1 cellular context compared by ENCODE assay signal in the genomic region with DNA sequence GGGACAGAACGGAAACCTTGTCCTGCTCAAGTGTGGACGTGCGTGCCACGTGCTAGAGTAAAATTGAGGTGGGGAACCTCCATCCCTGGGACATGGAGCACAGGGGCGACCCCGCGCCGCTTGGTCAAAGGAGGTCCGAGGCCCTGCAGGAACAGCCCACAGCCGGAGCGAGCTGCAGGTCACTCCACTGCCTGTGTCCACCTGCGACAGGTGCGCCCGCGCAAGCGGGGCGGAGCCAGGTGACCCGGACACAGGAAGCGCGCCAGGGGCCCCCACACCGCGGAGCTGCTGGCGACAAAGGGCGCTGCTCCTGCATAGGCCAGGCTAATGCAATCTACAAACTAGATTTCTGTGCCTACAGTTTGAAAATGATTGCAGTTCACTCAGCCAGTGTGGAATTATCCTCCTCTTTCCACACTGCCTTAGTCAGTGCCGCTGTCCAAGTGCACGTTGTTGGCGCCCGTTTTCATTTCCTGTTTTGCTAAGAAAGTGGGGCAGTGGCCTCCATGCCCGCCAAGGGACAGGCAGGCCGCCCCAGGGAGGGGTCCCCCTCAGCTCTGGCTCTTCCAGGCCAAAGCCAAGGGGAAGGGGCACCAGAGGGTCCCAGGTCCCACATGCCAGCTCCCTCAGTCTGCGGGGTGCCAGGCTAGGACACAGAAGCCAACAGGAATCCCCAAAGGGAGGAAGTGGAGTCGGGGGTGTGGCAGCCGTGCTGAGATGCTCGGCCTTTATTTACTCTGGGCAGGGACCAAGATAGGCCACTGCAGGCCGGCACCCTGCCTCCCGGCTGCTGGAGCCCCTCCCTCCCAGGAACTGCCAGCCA.
A peak's percentile ranks its signal among the peaks of the same experiment; 100 is the strongest.
TF ChIP-seq lines count a peak whose summit lies in the region.

No MANE protein-coding gene starts in this region.

TF ChIP-seq in K562, 482 proteins besides CTCF, POLR2A, EP300 and RAD21 (continued from another document and continues in another):
- TF ChIP-seq, protein P1, sequence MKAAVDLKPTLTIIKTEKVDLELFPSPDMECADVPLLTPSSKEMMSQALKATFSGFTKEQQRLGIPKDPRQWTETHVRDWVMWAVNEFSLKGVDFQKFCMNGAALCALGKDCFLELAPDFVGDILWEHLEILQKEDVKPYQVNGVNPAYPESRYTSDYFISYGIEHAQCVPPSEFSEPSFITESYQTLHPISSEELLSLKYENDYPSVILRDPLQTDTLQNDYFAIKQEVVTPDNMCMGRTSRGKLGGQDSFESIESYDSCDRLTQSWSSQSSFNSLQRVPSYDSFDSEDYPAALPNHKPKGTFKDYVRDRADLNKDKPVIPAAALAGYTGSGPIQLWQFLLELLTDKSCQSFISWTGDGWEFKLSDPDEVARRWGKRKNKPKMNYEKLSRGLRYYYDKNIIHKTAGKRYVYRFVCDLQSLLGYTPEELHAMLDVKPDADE (conservative IDR thresholded peaks at IDR 0.05; ENCODE audit: control insufficient read depth, low read depth, low read length): 0 out of 2 replicates have a peak, but pooled peaks have one; percentile 26
- TF ChIP-seq, protein P2, sequence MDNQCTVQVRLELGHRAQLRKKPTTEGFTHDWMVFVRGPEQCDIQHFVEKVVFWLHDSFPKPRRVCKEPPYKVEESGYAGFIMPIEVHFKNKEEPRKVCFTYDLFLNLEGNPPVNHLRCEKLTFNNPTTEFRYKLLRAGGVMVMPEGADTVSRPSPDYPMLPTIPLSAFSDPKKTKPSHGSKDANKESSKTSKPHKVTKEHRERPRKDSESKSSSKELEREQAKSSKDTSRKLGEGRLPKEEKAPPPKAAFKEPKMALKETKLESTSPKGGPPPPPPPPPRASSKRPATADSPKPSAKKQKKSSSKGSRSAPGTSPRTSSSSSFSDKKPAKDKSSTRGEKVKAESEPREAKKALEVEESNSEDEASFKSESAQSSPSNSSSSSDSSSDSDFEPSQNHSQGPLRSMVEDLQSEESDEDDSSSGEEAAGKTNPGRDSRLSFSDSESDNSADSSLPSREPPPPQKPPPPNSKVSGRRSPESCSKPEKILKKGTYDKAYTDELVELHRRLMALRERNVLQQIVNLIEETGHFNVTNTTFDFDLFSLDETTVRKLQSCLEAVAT (IDR thresholded peaks at IDR 0.05): no peak
- TF ChIP-seq, protein P3, sequence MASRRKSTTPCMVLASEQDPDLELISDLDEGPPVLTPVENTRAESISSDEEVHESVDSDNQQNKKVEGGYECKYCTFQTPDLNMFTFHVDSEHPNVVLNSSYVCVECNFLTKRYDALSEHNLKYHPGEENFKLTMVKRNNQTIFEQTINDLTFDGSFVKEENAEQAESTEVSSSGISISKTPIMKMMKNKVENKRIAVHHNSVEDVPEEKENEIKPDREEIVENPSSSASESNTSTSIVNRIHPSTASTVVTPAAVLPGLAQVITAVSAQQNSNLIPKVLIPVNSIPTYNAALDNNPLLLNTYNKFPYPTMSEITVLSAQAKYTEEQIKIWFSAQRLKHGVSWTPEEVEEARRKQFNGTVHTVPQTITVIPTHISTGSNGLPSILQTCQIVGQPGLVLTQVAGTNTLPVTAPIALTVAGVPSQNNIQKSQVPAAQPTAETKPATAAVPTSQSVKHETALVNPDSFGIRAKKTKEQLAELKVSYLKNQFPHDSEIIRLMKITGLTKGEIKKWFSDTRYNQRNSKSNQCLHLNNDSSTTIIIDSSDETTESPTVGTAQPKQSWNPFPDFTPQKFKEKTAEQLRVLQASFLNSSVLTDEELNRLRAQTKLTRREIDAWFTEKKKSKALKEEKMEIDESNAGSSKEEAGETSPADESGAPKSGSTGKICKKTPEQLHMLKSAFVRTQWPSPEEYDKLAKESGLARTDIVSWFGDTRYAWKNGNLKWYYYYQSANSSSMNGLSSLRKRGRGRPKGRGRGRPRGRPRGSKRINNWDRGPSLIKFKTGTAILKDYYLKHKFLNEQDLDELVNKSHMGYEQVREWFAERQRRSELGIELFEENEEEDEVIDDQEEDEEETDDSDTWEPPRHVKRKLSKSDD (conservative IDR thresholded peaks at IDR 0.05; ENCODE audit: low read length): no peak
- TF ChIP-seq, protein P4, sequence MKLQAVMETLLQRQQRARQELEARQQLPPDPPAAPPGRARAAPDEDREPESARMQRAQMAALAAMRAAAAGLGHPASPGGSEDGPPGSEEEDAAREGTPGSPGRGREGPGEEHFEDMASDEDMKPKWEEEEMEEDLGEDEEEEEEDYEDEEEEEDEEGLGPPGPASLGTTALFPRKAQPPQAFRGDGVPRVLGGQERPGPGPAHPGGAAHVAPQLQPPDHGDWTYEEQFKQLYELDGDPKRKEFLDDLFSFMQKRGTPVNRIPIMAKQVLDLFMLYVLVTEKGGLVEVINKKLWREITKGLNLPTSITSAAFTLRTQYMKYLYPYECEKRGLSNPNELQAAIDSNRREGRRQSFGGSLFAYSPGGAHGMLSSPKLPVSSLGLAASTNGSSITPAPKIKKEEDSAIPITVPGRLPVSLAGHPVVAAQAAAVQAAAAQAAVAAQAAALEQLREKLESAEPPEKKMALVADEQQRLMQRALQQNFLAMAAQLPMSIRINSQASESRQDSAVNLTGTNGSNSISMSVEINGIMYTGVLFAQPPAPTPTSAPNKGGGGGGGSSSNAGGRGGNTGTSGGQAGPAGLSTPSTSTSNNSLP (IDR thresholded peaks at IDR 0.05; ENCODE audit: borderline replicate concordance, low read depth, low read length): no peak
- TF ChIP-seq ZNF583 (CRISPR knock-in tag; IDR thresholded peaks at IDR 0.05) (no peak), ZNF79 (CRISPR knock-in tag; IDR thresholded peaks at IDR 0.05; ENCODE audit: low read depth) (no peak), NCOA6 (IDR thresholded peaks at IDR 0.05) (no peak), GABPA (tag; conservative IDR thresholded peaks at IDR 0.05; ENCODE audit: low read depth) (peak; percentile 45), L3MBTL2 (IDR thresholded peaks at IDR 0.05) (peak; percentile 92), KAT8 (IDR thresholded peaks at IDR 0.05; ENCODE audit: low read depth) (no peak), PHF8 (IDR thresholded peaks at IDR 0.05; ENCODE audit: borderline replicate concordance, low read length) (peak; percentile 5; the same call in 1 of the 2 replicates), RBM15 (IDR thresholded peaks at IDR 0.05; ENCODE audit: insufficient read depth, low read length) (no peak), CAMTA2 (CRISPR knock-in tag; conservative IDR thresholded peaks at IDR 0.05) (no peak), CC2D1A (IDR thresholded peaks at IDR 0.05) (no peak), MCM3 (IDR thresholded peaks at IDR 0.05) (no peak), CBX2 (IDR thresholded peaks at IDR 0.05; ENCODE audit: insufficient read depth, low read length, poor library complexity, severe bottlenecking) (no peak), ZNF76 (CRISPR knock-in tag; IDR thresholded peaks at IDR 0.05; ENCODE audit: borderline replicate concordance) (no peak), ZNF354B (CRISPR knock-in tag; IDR thresholded peaks at IDR 0.05) (no peak), HDAC3 (IDR thresholded peaks at IDR 0.05; ENCODE audit: borderline replicate concordance, partially characterized antibody) (no peak), ZKSCAN8 (CRISPR knock-in tag; IDR thresholded peaks at IDR 0.05) (no peak), GTF2A2 (tag; IDR thresholded peaks at IDR 0.05) (no peak), ZFX (CRISPR knock-in tag; IDR thresholded peaks at IDR 0.05) (0 out of 2 replicates have a peak, but pooled peaks have one; percentile 11), ZNF311 (CRISPR knock-in tag; IDR thresholded peaks at IDR 0.05) (no peak), KLF16 (IDR thresholded peaks at IDR 0.05) (no peak), NEUROD1 (IDR thresholded peaks at IDR 0.05; ENCODE audit: borderline replicate concordance, low read depth, low read length, partially characterized antibody) (no peak), SAFB2 (IDR thresholded peaks at IDR 0.05; ENCODE audit: borderline replicate concordance, low read depth, low read length, severe bottlenecking) (no peak)
- TF ChIP-seq, protein P5, sequence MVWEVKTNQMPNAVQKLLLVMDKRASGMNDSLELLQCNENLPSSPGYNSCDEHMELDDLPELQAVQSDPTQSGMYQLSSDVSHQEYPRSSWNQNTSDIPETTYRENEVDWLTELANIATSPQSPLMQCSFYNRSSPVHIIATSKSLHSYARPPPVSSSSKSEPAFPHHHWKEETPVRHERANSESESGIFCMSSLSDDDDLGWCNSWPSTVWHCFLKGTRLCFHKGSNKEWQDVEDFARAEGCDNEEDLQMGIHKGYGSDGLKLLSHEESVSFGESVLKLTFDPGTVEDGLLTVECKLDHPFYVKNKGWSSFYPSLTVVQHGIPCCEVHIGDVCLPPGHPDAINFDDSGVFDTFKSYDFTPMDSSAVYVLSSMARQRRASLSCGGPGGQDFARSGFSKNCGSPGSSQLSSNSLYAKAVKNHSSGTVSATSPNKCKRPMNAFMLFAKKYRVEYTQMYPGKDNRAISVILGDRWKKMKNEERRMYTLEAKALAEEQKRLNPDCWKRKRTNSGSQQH (CRISPR knock-in tag; IDR thresholded peaks at IDR 0.05): no peak
- TF ChIP-seq, protein P6, sequence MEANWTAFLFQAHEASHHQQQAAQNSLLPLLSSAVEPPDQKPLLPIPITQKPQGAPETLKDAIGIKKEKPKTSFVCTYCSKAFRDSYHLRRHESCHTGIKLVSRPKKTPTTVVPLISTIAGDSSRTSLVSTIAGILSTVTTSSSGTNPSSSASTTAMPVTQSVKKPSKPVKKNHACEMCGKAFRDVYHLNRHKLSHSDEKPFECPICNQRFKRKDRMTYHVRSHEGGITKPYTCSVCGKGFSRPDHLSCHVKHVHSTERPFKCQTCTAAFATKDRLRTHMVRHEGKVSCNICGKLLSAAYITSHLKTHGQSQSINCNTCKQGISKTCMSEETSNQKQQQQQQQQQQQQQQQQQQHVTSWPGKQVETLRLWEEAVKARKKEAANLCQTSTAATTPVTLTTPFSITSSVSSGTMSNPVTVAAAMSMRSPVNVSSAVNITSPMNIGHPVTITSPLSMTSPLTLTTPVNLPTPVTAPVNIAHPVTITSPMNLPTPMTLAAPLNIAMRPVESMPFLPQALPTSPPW (CRISPR knock-in tag; IDR thresholded peaks at IDR 0.05): peak; percentile 1; the same call in 1 of the 2 replicates
- TF ChIP-seq, protein P7, sequence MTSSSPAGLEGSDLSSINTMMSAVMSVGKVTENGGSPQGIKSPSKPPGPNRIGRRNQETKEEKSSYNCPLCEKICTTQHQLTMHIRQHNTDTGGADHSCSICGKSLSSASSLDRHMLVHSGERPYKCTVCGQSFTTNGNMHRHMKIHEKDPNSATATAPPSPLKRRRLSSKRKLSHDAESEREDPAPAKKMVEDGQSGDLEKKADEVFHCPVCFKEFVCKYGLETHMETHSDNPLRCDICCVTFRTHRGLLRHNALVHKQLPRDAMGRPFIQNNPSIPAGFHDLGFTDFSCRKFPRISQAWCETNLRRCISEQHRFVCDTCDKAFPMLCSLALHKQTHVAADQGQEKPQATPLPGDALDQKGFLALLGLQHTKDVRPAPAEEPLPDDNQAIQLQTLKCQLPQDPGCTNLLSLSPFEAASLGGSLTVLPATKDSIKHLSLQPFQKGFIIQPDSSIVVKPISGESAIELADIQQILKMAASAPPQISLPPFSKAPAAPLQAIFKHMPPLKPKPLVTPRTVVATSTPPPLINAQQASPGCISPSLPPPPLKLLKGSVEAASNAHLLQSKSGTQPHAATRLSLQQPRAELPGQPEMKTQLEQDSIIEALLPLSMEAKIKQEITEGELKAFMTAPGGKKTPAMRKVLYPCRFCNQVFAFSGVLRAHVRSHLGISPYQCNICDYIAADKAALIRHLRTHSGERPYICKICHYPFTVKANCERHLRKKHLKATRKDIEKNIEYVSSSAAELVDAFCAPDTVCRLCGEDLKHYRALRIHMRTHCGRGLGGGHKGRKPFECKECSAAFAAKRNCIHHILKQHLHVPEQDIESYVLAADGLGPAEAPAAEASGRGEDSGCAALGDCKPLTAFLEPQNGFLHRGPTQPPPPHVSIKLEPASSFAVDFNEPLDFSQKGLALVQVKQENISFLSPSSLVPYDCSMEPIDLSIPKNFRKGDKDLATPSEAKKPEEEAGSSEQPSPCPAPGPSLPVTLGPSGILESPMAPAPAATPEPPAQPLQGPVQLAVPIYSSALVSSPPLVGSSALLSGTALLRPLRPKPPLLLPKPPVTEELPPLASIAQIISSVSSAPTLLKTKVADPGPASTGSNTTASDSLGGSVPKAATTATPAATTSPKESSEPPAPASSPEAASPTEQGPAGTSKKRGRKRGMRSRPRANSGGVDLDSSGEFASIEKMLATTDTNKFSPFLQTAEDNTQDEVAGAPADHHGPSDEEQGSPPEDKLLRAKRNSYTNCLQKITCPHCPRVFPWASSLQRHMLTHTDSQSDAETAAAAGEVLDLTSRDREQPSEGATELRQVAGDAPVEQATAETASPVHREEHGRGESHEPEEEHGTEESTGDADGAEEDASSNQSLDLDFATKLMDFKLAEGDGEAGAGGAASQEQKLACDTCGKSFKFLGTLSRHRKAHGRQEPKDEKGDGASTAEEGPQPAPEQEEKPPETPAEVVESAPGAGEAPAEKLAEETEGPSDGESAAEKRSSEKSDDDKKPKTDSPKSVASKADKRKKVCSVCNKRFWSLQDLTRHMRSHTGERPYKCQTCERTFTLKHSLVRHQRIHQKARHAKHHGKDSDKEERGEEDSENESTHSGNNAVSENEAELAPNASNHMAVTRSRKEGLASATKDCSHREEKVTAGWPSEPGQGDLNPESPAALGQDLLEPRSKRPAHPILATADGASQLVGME (CRISPR knock-in tag; IDR thresholded peaks at IDR 0.05): peak; percentile 27; the same call in 1 of the 2 replicates
- TF ChIP-seq, protein P8, sequence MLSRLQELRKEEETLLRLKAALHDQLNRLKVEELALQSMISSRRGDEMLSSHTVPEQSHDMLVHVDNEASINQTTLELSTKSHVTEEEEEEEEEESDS (CRISPR knock-in tag; IDR thresholded peaks at IDR 0.05): no peak
- TF ChIP-seq, protein P9, sequence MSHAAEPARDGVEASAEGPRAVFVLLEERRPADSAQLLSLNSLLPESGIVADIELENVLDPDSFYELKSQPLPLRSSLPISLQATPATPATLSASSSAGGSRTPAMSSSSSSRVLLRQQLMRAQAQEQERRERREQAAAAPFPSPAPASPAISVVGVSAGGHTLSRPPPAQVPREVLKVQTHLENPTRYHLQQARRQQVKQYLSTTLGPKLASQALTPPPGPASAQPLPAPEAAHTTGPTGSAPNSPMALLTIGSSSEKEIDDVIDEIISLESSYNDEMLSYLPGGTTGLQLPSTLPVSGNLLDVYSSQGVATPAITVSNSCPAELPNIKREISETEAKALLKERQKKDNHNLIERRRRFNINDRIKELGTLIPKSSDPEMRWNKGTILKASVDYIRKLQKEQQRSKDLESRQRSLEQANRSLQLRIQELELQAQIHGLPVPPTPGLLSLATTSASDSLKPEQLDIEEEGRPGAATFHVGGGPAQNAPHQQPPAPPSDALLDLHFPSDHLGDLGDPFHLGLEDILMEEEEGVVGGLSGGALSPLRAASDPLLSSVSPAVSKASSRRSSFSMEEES (CRISPR knock-in tag; IDR thresholded peaks at IDR 0.05): 0 out of 2 replicates have a peak, but pooled peaks have one; percentile 6
- TF ChIP-seq, protein P10, sequence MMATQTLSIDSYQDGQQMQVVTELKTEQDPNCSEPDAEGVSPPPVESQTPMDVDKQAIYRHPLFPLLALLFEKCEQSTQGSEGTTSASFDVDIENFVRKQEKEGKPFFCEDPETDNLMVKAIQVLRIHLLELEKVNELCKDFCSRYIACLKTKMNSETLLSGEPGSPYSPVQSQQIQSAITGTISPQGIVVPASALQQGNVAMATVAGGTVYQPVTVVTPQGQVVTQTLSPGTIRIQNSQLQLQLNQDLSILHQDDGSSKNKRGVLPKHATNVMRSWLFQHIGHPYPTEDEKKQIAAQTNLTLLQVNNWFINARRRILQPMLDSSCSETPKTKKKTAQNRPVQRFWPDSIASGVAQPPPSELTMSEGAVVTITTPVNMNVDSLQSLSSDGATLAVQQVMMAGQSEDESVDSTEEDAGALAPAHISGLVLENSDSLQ (IDR thresholded peaks at IDR 0.05): no peak
- TF ChIP-seq, protein P11, sequence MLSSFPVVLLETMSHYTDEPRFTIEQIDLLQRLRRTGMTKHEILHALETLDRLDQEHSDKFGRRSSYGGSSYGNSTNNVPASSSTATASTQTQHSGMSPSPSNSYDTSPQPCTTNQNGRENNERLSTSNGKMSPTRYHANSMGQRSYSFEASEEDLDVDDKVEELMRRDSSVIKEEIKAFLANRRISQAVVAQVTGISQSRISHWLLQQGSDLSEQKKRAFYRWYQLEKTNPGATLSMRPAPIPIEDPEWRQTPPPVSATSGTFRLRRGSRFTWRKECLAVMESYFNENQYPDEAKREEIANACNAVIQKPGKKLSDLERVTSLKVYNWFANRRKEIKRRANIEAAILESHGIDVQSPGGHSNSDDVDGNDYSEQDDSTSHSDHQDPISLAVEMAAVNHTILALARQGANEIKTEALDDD (IDR thresholded peaks at IDR 0.05): no peak
